ENCODE assay signal across 10 cellular contexts in the genomic region with DNA sequence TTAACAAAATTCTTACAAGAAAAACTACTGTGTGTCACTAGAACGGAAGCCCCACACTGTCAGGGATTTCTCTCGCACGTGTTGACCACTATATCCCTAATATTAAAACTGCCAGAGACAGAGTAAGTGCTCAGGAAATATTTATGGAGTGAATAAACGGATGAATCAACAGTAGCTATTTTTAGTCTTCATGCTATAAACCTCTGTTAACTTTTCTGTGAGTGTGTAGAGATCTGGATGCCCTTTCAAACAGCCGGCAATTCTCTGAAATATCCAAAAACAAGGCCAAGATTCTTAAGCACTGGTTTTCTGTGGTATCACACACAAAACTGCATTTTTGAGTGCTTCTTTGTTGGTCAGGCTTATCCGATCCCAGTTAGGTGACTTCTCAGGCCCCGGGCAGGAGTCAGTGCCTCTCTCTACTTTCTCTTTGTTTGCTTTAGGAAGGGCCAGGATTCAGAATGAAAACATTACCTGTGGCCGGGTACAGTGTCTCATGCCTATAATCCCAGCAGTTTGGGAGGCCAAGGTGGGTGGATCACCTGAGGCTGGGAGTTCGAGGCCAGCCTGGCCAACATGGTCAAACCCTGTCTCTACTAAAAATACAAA. TPM values are rescaled to one million over a fixed set of nuclear protein-coding genes. Genes with fewer than 3 reads are reported as not detected.
DNase-seq lines count a peak whose midpoint lies in the region; ATAC-seq and TF ChIP-seq lines count a peak whose summit lies in the region.
"Had no signal": no experiment of that assay in that cellular context is flagged by ENCODE, and none has a peak within 500 bp of the region (broad histone marks: within the 10 kb centered on the region; RNA-seq: fewer than 3 reads in every experiment).

No MANE protein-coding gene starts in this region.

- peak overlapping the region; percentile 91 for H3K27ac Mint-ChIP-seq in progenitor cell of endocrine pancreas

- H3K4me1 Mint-ChIP-seq in progenitor cell of endocrine pancreas (ENCODE audit: low read depth): peaks cover 19% of the 10 kb centered on the region

- no peaks in the 10 kb centered on the region for H3K36me3 ChIP-seq in SJSA1

- ATAC-seq in HG02642 (IDR thresholded peaks at IDR 0.05; ENCODE audit: poor library complexity, unreplicated experiment): no peak
- no peak for ATAC-seq in GM18505 (IDR thresholded peaks at IDR 0.05; ENCODE audit: unreplicated experiment)
- ATAC-seq: activated CD4-positive, CD25-positive, alpha-beta regulatory T cell treated with anti-CD3 and anti-CD28 coated beads, Interleukin-2, amount 50 U/mL, for 24 hours had no signal

- DNase-seq in SJSA1 (ENCODE audit: low read depth in 1 of 2, low spot score in 2 of 2): peak in 1 of 2 experiments; percentile 78
- DNase-seq in fibroblast of gingiva (ENCODE audit: low read depth): peak; percentile 86
- no peak for DNase-seq in progenitor cell of endocrine pancreas (ENCODE audit: low spot score, unreplicated experiment)
- DNase-seq in NCI-H1436 treated with DMSO at 0.1 percent for 48 hours (lab: John Stamatoyannopoulos, UW): no peak
- no peak for DNase-seq in Kasumi-1 (lab: John Stamatoyannopoulos, UW)
- DNase-seq: erythroblast had no signal

- H3K36me3 Mint-ChIP-seq in progenitor cell of endocrine pancreas (ENCODE audit: insufficient read depth): no peaks in the 10 kb centered on the region

- H3K4me3 Mint-ChIP-seq in progenitor cell of endocrine pancreas (ENCODE audit: low read depth): no peak overlapping the region

- H3K9me3 Mint-ChIP-seq in progenitor cell of endocrine pancreas (ENCODE audit: low read depth): no peaks in the 10 kb centered on the region

- peak overlapping the region; percentile 5; the same call in 1 of the 2 replicates for H3K4me3 ChIP-seq in SJSA1

- TF ChIP-seq CTCF in C4-2B (conservative IDR thresholded peaks at IDR 0.05) (no peak), progenitor cell of endocrine pancreas (IDR thresholded peaks at IDR 0.05; ENCODE audit: unreplicated experiment) (no peak)

- no peaks in the 10 kb centered on the region for H3K9me3 ChIP-seq in SJSA1 (replicated peaks)

- no peaks in the 10 kb centered on the region for H3K27me3 ChIP-seq in SJSA1 (replicated peaks)

- no peaks in the 10 kb centered on the region for H3K27me3 Mint-ChIP-seq in progenitor cell of endocrine pancreas

- no peak for TF ChIP-seq POLR2A in GM18505 (IDR thresholded peaks at IDR 0.05; ENCODE audit: borderline replicate concordance, extremely low read depth, insufficient read depth, insufficient read length)

- peak overlapping the region; percentile 37 for H3K27ac ChIP-seq in C4-2B
- H3K27ac ChIP-seq in SJSA1: peak overlapping the region; percentile 76

- H3K4me1 ChIP-seq in SJSA1 (replicated peaks): peaks cover 40% of the 10 kb centered on the region

RNA-seq across cellular contexts. Expression of gene ATP9A, which starts 15.7 kb away (rescaled TPM):
- 3.2 and 5.9 TPM in 2 replicates for total RNA-seq in SJSA1 (2014; rRNA removed; shearing (Covaris generic))
- total RNA-seq in progenitor cell of endocrine pancreas: 81.2 and 88.1 TPM in 2 replicates

RNA-seq across cellular contexts. Expression of gene SALL4, which starts 49.9 kb away (rescaled TPM):
- 0.79 and 2.3 TPM in 2 replicates for total RNA-seq in SJSA1 (2014; rRNA removed; shearing (Covaris generic))
- 156 and 178 TPM in 2 replicates for total RNA-seq in progenitor cell of endocrine pancreas

Comparison
In these comparisons a context has a peak if more than half of its experiments do, and no peak if none do; other contexts are left out.
1. RNA of gene ATP9A, which starts 15.7 kb away (total RNA-seq): 81.2 to 88.1 TPM in progenitor cell of endocrine pancreas; 3.2 to 5.9 TPM in SJSA1; every median in the first group is over 10 times any median in the second.
2. RNA of gene SALL4, which starts 49.9 kb away (total RNA-seq): 156 to 178 TPM in progenitor cell of endocrine pancreas; 0.79 to 2.3 TPM in SJSA1; every median in the first group is over 10 times any median in the second.